1 cellular context compared by ENCODE assay signal in the genomic region with DNA sequence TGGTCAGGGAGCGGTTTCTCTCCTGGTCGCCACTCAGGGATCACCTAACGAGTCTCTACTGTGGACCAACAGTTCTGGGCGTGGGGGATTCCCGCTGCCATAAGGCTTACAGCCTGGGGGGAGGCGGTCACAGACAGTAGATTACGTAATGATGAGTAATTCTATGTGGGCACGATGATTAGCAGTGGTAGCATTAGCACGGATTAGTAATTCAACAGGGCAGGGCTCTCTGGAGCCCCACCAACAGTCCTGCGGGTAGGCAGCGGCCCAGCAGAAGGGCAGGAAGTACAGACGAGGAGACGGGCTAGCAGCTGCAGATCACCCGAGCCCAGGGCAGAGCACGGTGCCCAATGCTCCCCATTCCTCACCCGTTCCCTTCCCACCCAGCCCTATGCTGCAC.
TF ChIP-seq lines count a peak whose summit lies in the region.

No MANE protein-coding gene starts in this region.

TF ChIP-seq in WTC11, 78 proteins besides CTCF, POLR2A, EP300 and RAD21 (continued from another document):
- TF ChIP-seq, protein P1, sequence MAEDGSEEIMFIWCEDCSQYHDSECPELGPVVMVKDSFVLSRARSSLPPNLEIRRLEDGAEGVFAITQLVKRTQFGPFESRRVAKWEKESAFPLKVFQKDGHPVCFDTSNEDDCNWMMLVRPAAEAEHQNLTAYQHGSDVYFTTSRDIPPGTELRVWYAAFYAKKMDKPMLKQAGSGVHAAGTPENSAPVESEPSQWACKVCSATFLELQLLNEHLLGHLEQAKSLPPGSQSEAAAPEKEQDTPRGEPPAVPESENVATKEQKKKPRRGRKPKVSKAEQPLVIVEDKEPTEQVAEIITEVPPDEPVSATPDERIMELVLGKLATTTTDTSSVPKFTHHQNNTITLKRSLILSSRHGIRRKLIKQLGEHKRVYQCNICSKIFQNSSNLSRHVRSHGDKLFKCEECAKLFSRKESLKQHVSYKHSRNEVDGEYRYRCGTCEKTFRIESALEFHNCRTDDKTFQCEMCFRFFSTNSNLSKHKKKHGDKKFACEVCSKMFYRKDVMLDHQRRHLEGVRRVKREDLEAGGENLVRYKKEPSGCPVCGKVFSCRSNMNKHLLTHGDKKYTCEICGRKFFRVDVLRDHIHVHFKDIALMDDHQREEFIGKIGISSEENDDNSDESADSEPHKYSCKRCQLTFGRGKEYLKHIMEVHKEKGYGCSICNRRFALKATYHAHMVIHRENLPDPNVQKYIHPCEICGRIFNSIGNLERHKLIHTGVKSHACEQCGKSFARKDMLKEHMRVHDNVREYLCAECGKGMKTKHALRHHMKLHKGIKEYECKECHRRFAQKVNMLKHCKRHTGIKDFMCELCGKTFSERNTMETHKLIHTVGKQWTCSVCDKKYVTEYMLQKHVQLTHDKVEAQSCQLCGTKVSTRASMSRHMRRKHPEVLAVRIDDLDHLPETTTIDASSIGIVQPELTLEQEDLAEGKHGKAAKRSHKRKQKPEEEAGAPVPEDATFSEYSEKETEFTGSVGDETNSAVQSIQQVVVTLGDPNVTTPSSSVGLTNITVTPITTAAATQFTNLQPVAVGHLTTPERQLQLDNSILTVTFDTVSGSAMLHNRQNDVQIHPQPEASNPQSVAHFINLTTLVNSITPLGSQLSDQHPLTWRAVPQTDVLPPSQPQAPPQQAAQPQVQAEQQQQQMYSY (CRISPR knock-in tag; IDR thresholded peaks at IDR 0.05), result no peak
- TF ChIP-seq CDX4 (CRISPR knock-in tag; IDR thresholded peaks at IDR 0.05; ENCODE audit: borderline replicate concordance), result no peak
- TF ChIP-seq, protein P2, sequence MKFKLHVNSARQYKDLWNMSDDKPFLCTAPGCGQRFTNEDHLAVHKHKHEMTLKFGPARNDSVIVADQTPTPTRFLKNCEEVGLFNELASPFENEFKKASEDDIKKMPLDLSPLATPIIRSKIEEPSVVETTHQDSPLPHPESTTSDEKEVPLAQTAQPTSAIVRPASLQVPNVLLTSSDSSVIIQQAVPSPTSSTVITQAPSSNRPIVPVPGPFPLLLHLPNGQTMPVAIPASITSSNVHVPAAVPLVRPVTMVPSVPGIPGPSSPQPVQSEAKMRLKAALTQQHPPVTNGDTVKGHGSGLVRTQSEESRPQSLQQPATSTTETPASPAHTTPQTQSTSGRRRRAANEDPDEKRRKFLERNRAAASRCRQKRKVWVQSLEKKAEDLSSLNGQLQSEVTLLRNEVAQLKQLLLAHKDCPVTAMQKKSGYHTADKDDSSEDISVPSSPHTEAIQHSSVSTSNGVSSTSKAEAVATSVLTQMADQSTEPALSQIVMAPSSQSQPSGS (CRISPR knock-in tag; IDR thresholded peaks at IDR 0.05; ENCODE audit: borderline replicate concordance, low read depth), result no peak
- no peak for TF ChIP-seq USF1 (CRISPR knock-in tag; IDR thresholded peaks at IDR 0.05)
- TF ChIP-seq ZNF317 (CRISPR knock-in tag; IDR thresholded peaks at IDR 0.05; ENCODE audit: borderline replicate concordance, low read depth), result no peak
- TF ChIP-seq, protein P3, sequence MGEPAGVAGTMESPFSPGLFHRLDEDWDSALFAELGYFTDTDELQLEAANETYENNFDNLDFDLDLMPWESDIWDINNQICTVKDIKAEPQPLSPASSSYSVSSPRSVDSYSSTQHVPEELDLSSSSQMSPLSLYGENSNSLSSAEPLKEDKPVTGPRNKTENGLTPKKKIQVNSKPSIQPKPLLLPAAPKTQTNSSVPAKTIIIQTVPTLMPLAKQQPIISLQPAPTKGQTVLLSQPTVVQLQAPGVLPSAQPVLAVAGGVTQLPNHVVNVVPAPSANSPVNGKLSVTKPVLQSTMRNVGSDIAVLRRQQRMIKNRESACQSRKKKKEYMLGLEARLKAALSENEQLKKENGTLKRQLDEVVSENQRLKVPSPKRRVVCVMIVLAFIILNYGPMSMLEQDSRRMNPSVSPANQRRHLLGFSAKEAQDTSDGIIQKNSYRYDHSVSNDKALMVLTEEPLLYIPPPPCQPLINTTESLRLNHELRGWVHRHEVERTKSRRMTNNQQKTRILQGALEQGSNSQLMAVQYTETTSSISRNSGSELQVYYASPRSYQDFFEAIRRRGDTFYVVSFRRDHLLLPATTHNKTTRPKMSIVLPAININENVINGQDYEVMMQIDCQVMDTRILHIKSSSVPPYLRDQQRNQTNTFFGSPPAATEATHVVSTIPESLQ (CRISPR knock-in tag; IDR thresholded peaks at IDR 0.05), result no peak
- TF ChIP-seq ZNF416 (CRISPR knock-in tag; IDR thresholded peaks at IDR 0.05), result no peak
- TF ChIP-seq JAZF1 (CRISPR knock-in tag; IDR thresholded peaks at IDR 0.05), result no peak
- TF ChIP-seq NFATC4 (CRISPR knock-in tag; IDR thresholded peaks at IDR 0.05), result no peak
- TF ChIP-seq RORB (CRISPR knock-in tag; IDR thresholded peaks at IDR 0.05), result no peak
